26 cellular contexts compared by ENCODE assay signal in genomic region chr3:119181765-119182164, GRCh38. TPM values are rescaled to one million over a fixed set of nuclear protein-coding genes. Genes with fewer than 3 reads are reported as not detected.
DNase-seq lines count a peak whose midpoint lies in the region; ATAC-seq, FAIRE-seq and TF ChIP-seq lines count a peak whose summit lies in the region.
"Had no signal": no experiment of that assay in that cellular context is flagged by ENCODE, and none has a peak within 500 bp of the region (broad histone marks: within the 10 kb centered on the region; RNA-seq: fewer than 3 reads in every experiment).

No MANE protein-coding gene starts in this region.

- no TSS peak for BruUV-seq in PC-3 (replicated peaks; lab: Mats Ljungman, UMichigan)

- no peak overlapping the region for H3K27ac Mint-ChIP-seq in CD14-positive monocyte
- no peak overlapping the region for H3K27ac Mint-ChIP-seq in CD4-positive, alpha-beta T cell

- POLR2A ChIA-PET in PC-3 (lab: Charles Lee; ENCODE audit: unreplicated experiment), result interaction anchor here (0.9 kb wide), 1 partner anchor 59 kb away, joined by 3 read pairs; the partner anchor contains the start of gene B4GALT4
- POLR2A ChIA-PET in CD4-positive, alpha-beta T cell (lab: Charles Lee), result no interaction called here

- peaks cover 24% of the 10 kb centered on the region for H3F3A ChIP-seq in PC-3 (ENCODE audit: low read length, unreplicated experiment)

- H3K4me2 ChIP-seq in PC-3 (ENCODE audit: low read length), result peak overlapping the region; percentile 54

- H4K20me1 ChIP-seq in PC-3 (ENCODE audit: low read length), result no peaks in the 10 kb centered on the region

- H3K9me3 Mint-ChIP-seq in CD14-positive monocyte, result peaks cover 0 to 5% (median 3%) of the 10 kb centered on the region in 7 donors
- no peaks in the 10 kb centered on the region for H3K9me3 Mint-ChIP-seq in CD4-positive, alpha-beta T cell

- H3K4me3 ChIP-seq in PC-3 (ENCODE audit: low read length), result no peak overlapping the region
- H3K4me3 ChIP-seq: colonic mucosa, right lobe of liver had no signal

- no peaks in the 10 kb centered on the region for H3K79me2 ChIP-seq in PC-3 (ENCODE audit: low read length)

- TF ChIP-seq CTCF in PC-3 (conservative IDR thresholded peaks at IDR 0.05; ENCODE audit: low read depth, low read length), result no peak
- no peak for TF ChIP-seq CTCF in omental fat pad (IDR thresholded peaks at IDR 0.05)
- TF ChIP-seq CTCF in CD14-positive monocyte (IDR thresholded peaks at IDR 0.05), result no peak
- no peak for TF ChIP-seq CTCF in CD4-positive, alpha-beta T cell (IDR thresholded peaks at IDR 0.05)
- TF ChIP-seq CTCF in D721Med (IDR thresholded peaks at IDR 0.05; ENCODE audit: insufficient read depth, missing control alignments), result no peak

- H3K36me3 ChIP-seq in PC-3 (ENCODE audit: low read depth, low read length), result no peaks in the 10 kb centered on the region
- H3K36me3 ChIP-seq: colonic mucosa, right lobe of liver had no signal

- CTCF ChIA-PET in PC-3 (lab: Charles Lee), result no interaction called here
- CTCF ChIA-PET in CD4-positive, alpha-beta T cell (lab: Charles Lee), result no interaction called here

- peak overlapping the region; percentile 8; the same call in 1 of the 2 replicates for H2AFZ ChIP-seq in PC-3 (ENCODE audit: low read length)

- no peaks in the 10 kb centered on the region for H3K27me3 ChIP-seq in PC-3 (ENCODE audit: low read length)
- H3K27me3 ChIP-seq in CD4-positive, alpha-beta T cell (ENCODE audit: control insufficient read depth, insufficient read depth, low read length), result no peaks in the 10 kb centered on the region
- H3K27me3 ChIP-seq: colonic mucosa, right lobe of liver had no signal

- no peaks in the 10 kb centered on the region for H3K4me1 Mint-ChIP-seq in CD14-positive monocyte
- no peaks in the 10 kb centered on the region for H3K4me1 Mint-ChIP-seq in CD4-positive, alpha-beta T cell (ENCODE audit: low read depth)

- no peak overlapping the region for H3K4me3 Mint-ChIP-seq in CD14-positive monocyte
- H3K4me3 Mint-ChIP-seq in CD4-positive, alpha-beta T cell, result no peak overlapping the region

- H3K9me2 ChIP-seq in PC-3 (replicated peaks; ENCODE audit: low read length), result 0 out of 2 replicates have a peak, but pooled peaks cover 4% of the 10 kb centered on the region

- no peaks in the 10 kb centered on the region for H3K36me3 Mint-ChIP-seq in CD14-positive monocyte
- no peaks in the 10 kb centered on the region for H3K36me3 Mint-ChIP-seq in CD4-positive, alpha-beta T cell (ENCODE audit: low read depth)

- intact Hi-C loops in PC-3 (cut with micrococcal nuclease), result no loop called here
- intact Hi-C loops in CD14-positive monocyte (cut with micrococcal nuclease), result no loop called here
- intact Hi-C loops in CD4-positive, alpha-beta T cell (cut with DNase I, micrococcal nuclease), result no loop called here

- H3K9ac ChIP-seq in PC-3 (ENCODE audit: low read length), result peak overlapping the region; percentile 42

- FAIRE-seq in D721Med (lab: Jason Lieb, UNC), result no peak
- FAIRE-seq: endothelial cell of umbilical vein, GM19239, kidney had no signal

- H3K27ac ChIP-seq in PC-3 (ENCODE audit: low read length) (peak overlapping the region; percentile 98), epithelial cell of prostate (peak overlapping the region; percentile 85)
- H3K27ac ChIP-seq in CD4-positive, alpha-beta T cell (ENCODE audit: low read depth, low read length), result no peak overlapping the region
- H3K27ac ChIP-seq: colonic mucosa, right lobe of liver had no signal

- H3K9me3 ChIP-seq in PC-3 (ENCODE audit: low read length), result no peaks in the 10 kb centered on the region
- no peaks in the 10 kb centered on the region for H3K9me3 ChIP-seq in CD4-positive, alpha-beta T cell (ENCODE audit: control insufficient read depth, low read length)
- H3K9me3 ChIP-seq: colonic mucosa, right lobe of liver had no signal

- ATAC-seq in PC-3 (peak; percentile 83), omental fat pad (ENCODE audit: low FRiP score) (peak; percentile 59)
- no peak for ATAC-seq in CD4-positive, alpha-beta T cell (ENCODE audit: poor library complexity)

- peaks cover 73% of the 10 kb centered on the region for H3K4me1 ChIP-seq in PC-3 (ENCODE audit: insufficient read depth, low read length)
- H3K4me1 ChIP-seq: colonic mucosa, right lobe of liver had no signal

- peaks cover 0 to 10% (median 3%) of the 10 kb centered on the region in 3 donors for H3K27me3 Mint-ChIP-seq in CD14-positive monocyte (ENCODE audit: low read depth in 3 of 3)
- peaks cover 13% of the 10 kb centered on the region for H3K27me3 Mint-ChIP-seq in CD4-positive, alpha-beta T cell

- DNase-seq in EL (peak; percentile 82), PC-3 (peak; percentile 98), epithelial cell of prostate (ENCODE audit: low read depth, low spot score) (peak; percentile 37), omental fat pad (ENCODE audit: low spot score) (no peak), CD14-positive monocyte (ENCODE audit: low spot score) (no peak), NCI-H1694 (lab: John Stamatoyannopoulos, UW) (no peak), D721Med (ENCODE audit: insufficient read length, low spot score) (no peak)
- no peak for DNase-seq in CD4-positive, alpha-beta T cell
- DNase-seq: activated CD4-positive, CD25-positive, alpha-beta regulatory T cell; AML-193; amygdala; colonic mucosa; DMS153; head of caudate nucleus; KBM-7; kidney; NCI-H1417 treated with DMSO at 0.1 percent for 48 hours; NK-92 treated with Interleukin-12 subunit alpha and Interleukin-12 subunit beta, amount 100 ng/mL, for 24 hours; nucleus accumbens; right lobe of liver; Right ventricle myocardium superior; stimulated activated CD4-positive, alpha-beta T cell treated with anti-CD3 and anti-CD28 coated beads, Interleukin-2, amount 100 ng/mL, for 24 hours; substantia nigra; T-helper 2 cell had no signal

RNA-seq across cellular contexts. Expression of gene UPK1B, which starts 8.4 kb away (rescaled TPM):
- total RNA-seq in PC-3 (2014; rRNA removed) (0.04 TPM in 1 of 2 replicates, not detected in the other), omental fat pad (10 to 100 TPM in 2 of 4 donors, 1 to 10 TPM in 2; 1.1 to 49.3 (median 12.4) TPM)
- polyA plus RNA-seq in CD14-positive monocyte, result not detected
- not detected for total RNA-seq in CD4-positive, alpha-beta T cell
- total RNA-seq: colonic mucosa, endothelial cell of umbilical vein, Right ventricle myocardium superior had no signal
- polyA plus RNA-seq: endothelial cell of umbilical vein had no signal

RNA-seq across cellular contexts. Expression of gene TEX55, which starts 35.8 kb away (rescaled TPM):
- total RNA-seq in PC-3 (2014; rRNA removed) (0.33 TPM in 1 of 2 replicates, not detected in the other), omental fat pad (not detected)
- not detected for polyA plus RNA-seq in CD14-positive monocyte
- total RNA-seq in CD4-positive, alpha-beta T cell, result not detected
- total RNA-seq: colonic mucosa, endothelial cell of umbilical vein, kidney, right lobe of liver, Right ventricle myocardium superior had no signal
- polyA plus RNA-seq: endothelial cell of umbilical vein had no signal

RNA-seq across cellular contexts. Expression of gene B4GALT4, which starts 58.9 kb away (rescaled TPM):
- total RNA-seq in PC-3 (2014; rRNA removed) (37.6 and 40.8 TPM in 2 replicates), omental fat pad (10 to 100 TPM; 18.8 to 33.4 (median 25.9) TPM)
- 1 to 10 TPM; 5.8 to 7.4 TPM for polyA plus RNA-seq in CD14-positive monocyte
- total RNA-seq in CD4-positive, alpha-beta T cell, result 10 to 100 TPM; 26.2 to 29.5 TPM

Comparison
In these comparisons a context has a peak if more than half of its experiments do, and no peak if none do; other contexts are left out.
1. DNase-seq: peak in EL (single experiment), PC-3 (single experiment) and epithelial cell of prostate (single experiment); none in omental fat pad (single experiment), CD14-positive monocyte (single experiment), CD4-positive, alpha-beta T cell (0 of 10), NCI-H1694 (single experiment) and D721Med (single experiment).